ENCODE assay signal across 9 cellular contexts in genomic region chr10:78977761-78978305, GRCh38.
DNase-seq lines count a peak whose midpoint lies in the region; ATAC-seq and TF ChIP-seq lines count a peak whose summit lies in the region.
"Had no signal": no experiment of that assay in that cellular context is flagged by ENCODE, and none has a peak within 500 bp of the region (broad histone marks: within the 10 kb centered on the region; RNA-seq: fewer than 3 reads in every experiment).

No MANE protein-coding gene starts in this region.

- no peaks in the 10 kb centered on the region for H3K27me3 Mint-ChIP-seq in activated naive CD4-positive, alpha-beta T cell treated with anti-CD3 and anti-CD28 coated beads, Interleukin-2, amount 50 U/mL, for 24 hours
- H3K27me3 Mint-ChIP-seq in activated naive CD8-positive, alpha-beta T cell treated with anti-CD3 and anti-CD28 coated beads, Interleukin-2, amount 50 U/mL, for 24 hours = peaks cover 9% of the 10 kb centered on the region

- H3K4me3 Mint-ChIP-seq in activated naive CD4-positive, alpha-beta T cell treated with anti-CD3 and anti-CD28 coated beads, Interleukin-2, amount 50 U/mL, for 24 hours = no peak overlapping the region
- no peak overlapping the region for H3K4me3 Mint-ChIP-seq in activated naive CD8-positive, alpha-beta T cell treated with anti-CD3 and anti-CD28 coated beads, Interleukin-2, amount 50 U/mL, for 24 hours
- H3K4me3 Mint-ChIP-seq: H9 had no signal

- H3K4me3 ChIP-seq in transverse colon (no peak overlapping the region), colonic mucosa (no peak overlapping the region)

- peak overlapping the region; percentile 15 for H3K27ac Mint-ChIP-seq in activated naive CD4-positive, alpha-beta T cell treated with anti-CD3 and anti-CD28 coated beads, Interleukin-2, amount 50 U/mL, for 24 hours
- H3K27ac Mint-ChIP-seq in activated naive CD8-positive, alpha-beta T cell treated with anti-CD3 and anti-CD28 coated beads, Interleukin-2, amount 50 U/mL, for 24 hours = peak overlapping the region; percentile 67
- H3K27ac Mint-ChIP-seq: H9 had no signal

- no peak for TF ChIP-seq POLR2A in transverse colon (IDR thresholded peaks at IDR 0.05)

- TF ChIP-seq CTCF in transverse colon (IDR thresholded peaks at IDR 0.05) (no peak), colonic mucosa (IDR thresholded peaks at IDR 0.05) (no peak)

- no peaks in the 10 kb centered on the region for H3K36me3 ChIP-seq in transverse colon
- H3K36me3 ChIP-seq in colonic mucosa = no peaks in the 10 kb centered on the region

- no peak overlapping the region for H3K9ac ChIP-seq in colonic mucosa (ENCODE audit: low read depth in 2 of 2, low read length in 2 of 2)

- peaks cover 37% of the 10 kb centered on the region for H3K4me1 Mint-ChIP-seq in activated naive CD4-positive, alpha-beta T cell treated with anti-CD3 and anti-CD28 coated beads, Interleukin-2, amount 50 U/mL, for 24 hours
- peaks cover 58% of the 10 kb centered on the region for H3K4me1 Mint-ChIP-seq in activated naive CD8-positive, alpha-beta T cell treated with anti-CD3 and anti-CD28 coated beads, Interleukin-2, amount 50 U/mL, for 24 hours

- H3K9me3 Mint-ChIP-seq in activated naive CD4-positive, alpha-beta T cell treated with anti-CD3 and anti-CD28 coated beads, Interleukin-2, amount 50 U/mL, for 24 hours = no peaks in the 10 kb centered on the region
- no peaks in the 10 kb centered on the region for H3K9me3 Mint-ChIP-seq in activated naive CD8-positive, alpha-beta T cell treated with anti-CD3 and anti-CD28 coated beads, Interleukin-2, amount 50 U/mL, for 24 hours
- H3K9me3 Mint-ChIP-seq: H9 had no signal

- no peak overlapping the region for H3K27ac ChIP-seq in transverse colon
- no peak overlapping the region for H3K27ac ChIP-seq in colonic mucosa

- H3K9me3 ChIP-seq in transverse colon (no peaks in the 10 kb centered on the region), colonic mucosa (no peaks in the 10 kb centered on the region)

- no peak for TF ChIP-seq EP300 in transverse colon (IDR thresholded peaks at IDR 0.05; ENCODE audit: low read depth)

- H3K4me1 ChIP-seq in transverse colon (peaks cover 14 to 23% (median 18%) of the 10 kb centered on the region in 4 donors), colonic mucosa (peaks cover 5% of the 10 kb centered on the region)

- no peak for ATAC-seq in activated naive CD8-positive, alpha-beta T cell treated with anti-CD3 and anti-CD28 coated beads, Interleukin-2, amount 50 U/mL, for 24 hours

- intact Hi-C loops in transverse colon (cut with DNase I; ENCODE audit: low total_unique reads) (no loop called here), colonic mucosa (cut with DNase I) (loop anchor here (5.0 to 10.0 kb wide), 2 partner anchors 84 to 217 kb away; no protein-coding TSS in a partner anchor)

- in situ Hi-C loops in transverse colon (cut with MboI; ENCODE audit: low pct_ligation_motif_present in 1 of 4, low pct_unique_long_range_greater_than_20kb in 1 of 4, low sequenced_read_pairs in 3 of 4) = no loop called here

- WGBS in transverse colon (ENCODE audit: low coverage in 1 of 2), 2 donors = 80 to 86% methylated on average over 1 to 6 of the region's 6 CpGs

- H3K27me3 ChIP-seq in transverse colon (no peaks in the 10 kb centered on the region), colonic mucosa (no peaks in the 10 kb centered on the region)

- no peaks in the 10 kb centered on the region for H3K36me3 Mint-ChIP-seq in activated naive CD4-positive, alpha-beta T cell treated with anti-CD3 and anti-CD28 coated beads, Interleukin-2, amount 50 U/mL, for 24 hours
- no peaks in the 10 kb centered on the region for H3K36me3 Mint-ChIP-seq in activated naive CD8-positive, alpha-beta T cell treated with anti-CD3 and anti-CD28 coated beads, Interleukin-2, amount 50 U/mL, for 24 hours (ENCODE audit: low read depth)

- DNase-seq in activated naive CD4-positive, alpha-beta T cell treated with Interleukin-2 at 50 U/mL for 16 hours = no peak
- no peak for DNase-seq in activated naive CD8-positive, alpha-beta T cell treated with anti-CD3 and anti-CD28 coated beads, Interleukin-2, amount 50 U/mL, for 24 hours
- peak; percentile 72 for DNase-seq in kidney tubule cell (ENCODE audit: low spot score)
- peak; percentile 19 for DNase-seq in transverse colon
- no peak for DNase-seq in NCI-H2171 (lab: John Stamatoyannopoulos, UW)
- no peak for DNase-seq in NCI-H2227 (lab: John Stamatoyannopoulos, UW; ENCODE audit: unreplicated experiment)
- DNase-seq in colonic mucosa = no peak
- DNase-seq: H9 had no signal

Comparison
In these comparisons a context has a peak if more than half of its experiments do, and no peak if none do; other contexts are left out.
1. DNase-seq: peak in kidney tubule cell (single experiment) and transverse colon (single experiment); none in activated naive CD4-positive, alpha-beta T cell treated with Interleukin-2 at 50 U/mL for 16 hours (single experiment), activated naive CD8-positive, alpha-beta T cell treated with anti-CD3 and anti-CD28 coated beads, Interleukin-2, amount 50 U/mL, for 24 hours (single experiment), NCI-H2171 (single experiment), NCI-H2227 (single experiment) and colonic mucosa (single experiment).